Comparison of ENCODE assay signal across 12 cellular contexts in genomic region chr12:30820406-30820946, GRCh38.
"Had no signal": no experiment of that assay in that cellular context is flagged by ENCODE, and none has a peak within 500 bp of the region (broad histone marks: within the 10 kb centered on the region; RNA-seq: fewer than 3 reads in every experiment).

No MANE protein-coding gene starts in this region.

- H3K36me3 ChIP-seq: left lung, thyroid gland had no signal

- H3K9me3 ChIP-seq: left lung, mucosa of descending colon, thyroid gland had no signal

- H3K4me3 ChIP-seq: left lung, mucosa of descending colon, thyroid gland had no signal

- DNase-seq: activated CD4-positive, alpha-beta T cell treated with anti-CD3 and anti-CD28 coated beads, Interleukin-2, amount 50 U/mL, for 48 hours; activated gamma-delta T cell treated with Interleukin-2 at 50 U/mL for 16 hours; activated T-cell treated with anti-CD3 and anti-CD28 coated beads for 4 hours; effector CD8-positive, alpha-beta T cell; foreskin melanocyte; glutamatergic neuron; left lung; mucosa of descending colon; naive B cell; posterior cingulate gyrus; stimulated activated naive B cell treated with anti-CD40 and anti-IgM and Interleukin-4, amounts not matched to agents 10 μg/mL and 1 μg/mL and 100 μg/mL, for 72 hours; thyroid gland had no signal

- H3K27ac ChIP-seq: left lung, thyroid gland had no signal

- H3K27me3 ChIP-seq: thyroid gland had no signal
